ENCODE assay signal across 1 cellular context in genomic region chr6:169387809-169388383, GRCh38.
TF ChIP-seq lines count a peak whose summit lies in the region.

No MANE protein-coding gene starts in this region.

TF ChIP-seq in IMR-90, 13 proteins besides CTCF, POLR2A, EP300 and RAD21 (continued from another document):
- no peak for TF ChIP-seq ELK1 (IDR thresholded peaks at IDR 0.05; ENCODE audit: borderline replicate concordance, low read depth, low read length)
- TF ChIP-seq BHLHE40 (IDR thresholded peaks at IDR 0.05; ENCODE audit: low read depth, low read length) = no peak
- no peak for TF ChIP-seq MXI1 (IDR thresholded peaks at IDR 0.05; ENCODE audit: borderline replicate concordance, low read depth, low read length)
- TF ChIP-seq RFX5 (IDR thresholded peaks at IDR 0.05; ENCODE audit: low read depth, low read length) = no peak
- no peak for TF ChIP-seq FOS (IDR thresholded peaks at IDR 0.05; ENCODE audit: low read depth, low read length)
